In genomic region chr1:239044829-239045228, GRCh38 we compare ENCODE assay signal across 1 cellular context.
TF ChIP-seq lines count a peak whose summit lies in the region.

No MANE protein-coding gene starts in this region.

TF ChIP-seq in SK-N-SH treated with all-trans-retinoic acid at 6 μM for 48 hours, 23 proteins besides CTCF, POLR2A, EP300 and RAD21 (continued from another document):
- TF ChIP-seq TCF4 (CRISPR knock-in tag; IDR thresholded peaks at IDR 0.05; ENCODE audit: borderline replicate concordance) (no peak), ZNF70 (CRISPR knock-in tag; IDR thresholded peaks at IDR 0.05) (no peak), RARB (CRISPR knock-in tag; IDR thresholded peaks at IDR 0.05) (no peak), PPARA (CRISPR knock-in tag; IDR thresholded peaks at IDR 0.05; ENCODE audit: borderline replicate concordance) (no peak), ZNF8 (CRISPR knock-in tag; IDR thresholded peaks at IDR 0.05) (no peak), CSDC2 (CRISPR knock-in tag; IDR thresholded peaks at IDR 0.05) (no peak), ISL1 (CRISPR knock-in tag; IDR thresholded peaks at IDR 0.05) (no peak), SNAI2 (CRISPR knock-in tag; IDR thresholded peaks at IDR 0.05) (no peak), TSHZ2 (CRISPR knock-in tag; IDR thresholded peaks at IDR 0.05) (no peak), CREB5 (CRISPR knock-in tag; IDR thresholded peaks at IDR 0.05; ENCODE audit: low read depth) (no peak), ARNTL (CRISPR knock-in tag; IDR thresholded peaks at IDR 0.05; ENCODE audit: borderline replicate concordance, low read depth) (no peak)
